10 cellular contexts compared by ENCODE assay signal in the genomic region with DNA sequence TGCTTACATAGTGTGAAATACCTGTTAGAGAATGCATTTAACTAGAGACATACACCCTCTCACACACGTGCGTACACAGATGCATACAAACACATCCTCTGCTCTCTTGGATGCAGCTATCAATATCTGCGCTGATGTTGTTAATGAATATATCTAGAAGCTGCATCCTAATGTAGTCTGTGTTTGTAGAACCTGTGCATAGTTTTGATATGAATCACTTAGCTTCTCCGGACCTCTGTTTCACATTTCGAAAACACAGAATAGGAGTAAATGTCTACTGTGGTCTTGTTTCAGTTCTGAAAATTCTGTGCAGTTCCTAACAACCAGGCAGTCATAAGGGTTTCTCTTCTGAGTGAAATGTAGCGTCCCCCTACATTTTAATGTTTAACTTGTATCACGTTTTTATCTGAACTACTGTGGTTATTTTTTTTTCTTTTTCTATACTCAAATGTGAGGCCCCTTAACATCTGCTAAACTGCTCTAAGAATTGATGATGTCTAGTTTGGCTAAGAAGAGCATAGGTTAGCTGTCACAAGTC.
A peak's percentile ranks its signal among the peaks of the same experiment; 100 is the strongest.
DNase-seq lines count a peak whose midpoint lies in the region; ATAC-seq and TF ChIP-seq lines count a peak whose summit lies in the region.
"Had no signal": no experiment of that assay in that cellular context is flagged by ENCODE, and none has a peak within 500 bp of the region (broad histone marks: within the 10 kb centered on the region; RNA-seq: fewer than 3 reads in every experiment).

No MANE protein-coding gene starts in this region.

- TF ChIP-seq EP300 in ovary (IDR thresholded peaks at IDR 0.05): no peak

- DNase-seq in activated naive CD4-positive, alpha-beta T cell treated with anti-CD3 and anti-CD28 coated beads, Interleukin-2, amount 10 ng/mL, durations not matched to agents 7 days and 5 days: no peak
- no peak for DNase-seq in activated naive CD4-positive, alpha-beta T cell treated with anti-CD3 and anti-CD28 coated beads, Interleukin-2, amount 50 U/mL, for 16 hours
- DNase-seq in type B pancreatic cell (ENCODE audit: extremely low spot score, unreplicated experiment): no peak
- DNase-seq in AML-193 (lab: John Stamatoyannopoulos, UW): no peak
- DNase-seq in colonic mucosa: no peak
- DNase-seq in ovary: no peak
- DNase-seq: NCI-H1930 had no signal

- H3K27me3 Mint-ChIP-seq in activated naive CD4-positive, alpha-beta T cell treated with anti-CD3 and anti-CD28 coated beads, Interleukin-2, amount 10 ng/mL, durations not matched to agents 7 days and 5 days: no peaks in the 10 kb centered on the region
- H3K27me3 Mint-ChIP-seq in activated T-helper 17 cell treated with anti-CD3 and anti-CD28 coated beads, Interleukin-2, amount 50 U/mL, for 72 hours: no peaks in the 10 kb centered on the region
- H3K27me3 Mint-ChIP-seq in type B pancreatic cell: no peaks in the 10 kb centered on the region

- H3K36me3 ChIP-seq in colonic mucosa (no peaks in the 10 kb centered on the region), ovary (no peaks in the 10 kb centered on the region)

- H3K4me1 ChIP-seq in colonic mucosa (no peaks in the 10 kb centered on the region), ovary (ENCODE audit: insufficient read depth) (peaks cover 22% of the 10 kb centered on the region)

- TF ChIP-seq POLR2A in ovary (IDR thresholded peaks at IDR 0.05): no peak

- no peaks in the 10 kb centered on the region for H3K27me3 ChIP-seq in colonic mucosa
- no peaks in the 10 kb centered on the region for H3K27me3 ChIP-seq in ovary
- H3K27me3 ChIP-seq: BLaER1 treated with 17β-estradiol and CSF1 and Interleukin-3, amounts not matched to agents 10 nM and 100 nM had no signal

- H3K27ac ChIP-seq in colonic mucosa: no peak overlapping the region
- H3K27ac ChIP-seq in ovary: no peak overlapping the region
- H3K27ac ChIP-seq: BLaER1 treated with 17β-estradiol and CSF1 and Interleukin-3, amounts not matched to agents 10 nM and 100 nM had no signal

- peaks cover 27% of the 10 kb centered on the region for H3K4me1 Mint-ChIP-seq in activated naive CD4-positive, alpha-beta T cell treated with anti-CD3 and anti-CD28 coated beads, Interleukin-2, amount 10 ng/mL, durations not matched to agents 7 days and 5 days
- H3K4me1 Mint-ChIP-seq in activated T-helper 17 cell treated with anti-CD3 and anti-CD28 coated beads, Interleukin-2, amount 50 U/mL, for 72 hours: peaks cover 32% of the 10 kb centered on the region
- peaks cover 54% of the 10 kb centered on the region for H3K4me1 Mint-ChIP-seq in type B pancreatic cell (ENCODE audit: unreplicated experiment)

- H3K4me3 ChIP-seq in colonic mucosa (no peak overlapping the region), ovary (no peak overlapping the region)
- H3K4me3 ChIP-seq: BLaER1 treated with 17β-estradiol and CSF1 and Interleukin-3, amounts not matched to agents 10 nM and 100 nM had no signal

- no peak overlapping the region for H3K9ac ChIP-seq in colonic mucosa (ENCODE audit: low read depth in 2 of 2, low read length in 2 of 2)
- H3K9ac ChIP-seq: BLaER1 treated with 17β-estradiol and CSF1 and Interleukin-3, amounts not matched to agents 10 nM and 100 nM had no signal

- peaks cover 3% of the 10 kb centered on the region for H3K36me3 Mint-ChIP-seq in activated naive CD4-positive, alpha-beta T cell treated with anti-CD3 and anti-CD28 coated beads, Interleukin-2, amount 10 ng/mL, durations not matched to agents 7 days and 5 days
- H3K36me3 Mint-ChIP-seq in activated T-helper 17 cell treated with anti-CD3 and anti-CD28 coated beads, Interleukin-2, amount 50 U/mL, for 72 hours (ENCODE audit: low read depth): peaks cover 6% of the 10 kb centered on the region
- H3K36me3 Mint-ChIP-seq in type B pancreatic cell: peaks cover 4% of the 10 kb centered on the region

- no peak for TF ChIP-seq CTCF in type B pancreatic cell (conservative IDR thresholded peaks at IDR 0.05)
- no peak for TF ChIP-seq CTCF in colonic mucosa (IDR thresholded peaks at IDR 0.05)
- TF ChIP-seq CTCF in ovary (IDR thresholded peaks at IDR 0.05): no peak

- H3K4me3 Mint-ChIP-seq in activated naive CD4-positive, alpha-beta T cell treated with anti-CD3 and anti-CD28 coated beads, Interleukin-2, amount 10 ng/mL, durations not matched to agents 7 days and 5 days: no peak overlapping the region
- H3K4me3 Mint-ChIP-seq in activated T-helper 17 cell treated with anti-CD3 and anti-CD28 coated beads, Interleukin-2, amount 50 U/mL, for 72 hours: peak overlapping the region; percentile 50
- no peak overlapping the region for H3K4me3 Mint-ChIP-seq in type B pancreatic cell

- peak overlapping the region; percentile 8 for H3K27ac Mint-ChIP-seq in activated naive CD4-positive, alpha-beta T cell treated with anti-CD3 and anti-CD28 coated beads, Interleukin-2, amount 10 ng/mL, durations not matched to agents 7 days and 5 days
- peak overlapping the region; percentile 74 for H3K27ac Mint-ChIP-seq in activated T-helper 17 cell treated with anti-CD3 and anti-CD28 coated beads, Interleukin-2, amount 50 U/mL, for 72 hours
- peak overlapping the region; percentile 9 for H3K27ac Mint-ChIP-seq in type B pancreatic cell

- no peaks in the 10 kb centered on the region for H3K9me3 Mint-ChIP-seq in activated naive CD4-positive, alpha-beta T cell treated with anti-CD3 and anti-CD28 coated beads, Interleukin-2, amount 10 ng/mL, durations not matched to agents 7 days and 5 days
- H3K9me3 Mint-ChIP-seq in activated T-helper 17 cell treated with anti-CD3 and anti-CD28 coated beads, Interleukin-2, amount 50 U/mL, for 72 hours: no peaks in the 10 kb centered on the region
- H3K9me3 Mint-ChIP-seq in type B pancreatic cell: no peaks in the 10 kb centered on the region

- CTCF ChIA-PET in activated naive CD4-positive, alpha-beta T cell treated with anti-CD3 and anti-CD28 coated beads, Interleukin-2, amount 10 ng/mL, durations not matched to agents 7 days and 5 days (lab: Charles Lee): interaction anchor here (0.6 to 2.9 kb wide), 4 partner anchors 24 to 37 kb away, joined by 3 to 10 read pairs (median 4); no protein-coding TSS in a partner anchor

- WGBS in ovary, 3 donors: 27 to 38% (median 37%) methylated on average over 7 of the region's 7 CpGs

- peak; percentile 98 for ATAC-seq in HG03064 (IDR thresholded peaks at IDR 0.05; ENCODE audit: low read depth, unreplicated experiment)
- peak; percentile 92 for ATAC-seq in activated T-helper 17 cell treated with anti-CD3 and anti-CD28 coated beads, Interleukin-2, amount 50 U/mL, for 72 hours (replicated peaks)

- no peaks in the 10 kb centered on the region for H3K9me3 ChIP-seq in colonic mucosa
- H3K9me3 ChIP-seq in ovary: no peaks in the 10 kb centered on the region
- H3K9me3 ChIP-seq: BLaER1 treated with 17β-estradiol and CSF1 and Interleukin-3, amounts not matched to agents 10 nM and 100 nM had no signal

- intact Hi-C loops in colonic mucosa (cut with DNase I): no loop called here
- intact Hi-C loops in ovary (cut with DNase I): no loop called here

Comparison
In these comparisons a context has a peak if more than half of its experiments do, and no peak if none do; other contexts are left out.
1. H3K27ac Mint-ChIP-seq: peak in every context shown above with its lines; median percentile 74 in activated T-helper 17 cell treated with anti-CD3 and anti-CD28 coated beads, Interleukin-2, amount 50 U/mL, for 72 hours; 9 in type B pancreatic cell; 8 in activated naive CD4-positive, alpha-beta T cell treated with anti-CD3 and anti-CD28 coated beads, Interleukin-2, amount 10 ng/mL, durations not matched to agents 7 days and 5 days.